In the genomic region with DNA sequence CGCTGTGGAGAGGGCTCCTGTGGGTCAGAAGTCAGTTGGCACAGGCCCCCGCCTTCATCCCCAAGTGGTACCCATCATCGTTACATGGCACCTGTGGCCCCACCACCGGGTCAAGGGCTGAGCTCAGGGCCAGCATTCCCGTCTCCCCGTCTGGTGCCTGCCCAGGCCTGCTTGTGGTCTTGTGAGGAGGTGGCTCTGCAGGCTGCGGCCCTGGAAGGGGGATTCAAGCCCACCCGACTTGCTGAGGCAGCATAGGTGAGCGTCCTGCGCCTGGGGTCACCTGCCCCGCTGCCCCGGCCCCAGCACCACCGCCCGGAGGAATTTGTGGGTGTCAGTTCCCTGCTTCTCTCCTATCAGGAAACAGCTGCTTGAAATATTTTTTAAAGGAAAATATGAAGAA, we compare ENCODE assay signal across 32 cellular contexts. TPM values are rescaled to one million over a fixed set of nuclear protein-coding genes. Genes with fewer than 3 reads are reported as not detected.
"Had no signal": no experiment of that assay in that cellular context is flagged by ENCODE, and none has a peak within 500 bp of the region (broad histone marks: within the 10 kb centered on the region; RNA-seq: fewer than 3 reads in every experiment).

No MANE protein-coding gene starts in this region.

- H3K4me3 ChIP-seq: adrenal gland, body of pancreas, coronary artery, esophagus muscularis mucosa, gastrocnemius medialis had no signal

- H3K36me3 Mint-ChIP-seq: activated CD4-positive, alpha-beta memory T cell treated with anti-CD3 and anti-CD28 coated beads for 36 hours; activated CD8-positive, alpha-beta memory T cell treated with anti-CD3 and anti-CD28 coated beads, Interleukin-2, amount 10 ng/mL, durations not matched to agents 7 days and 5 days; activated naive CD4-positive, alpha-beta T cell treated with anti-CD3 and anti-CD28 coated beads, Interleukin-2, amount 50 U/mL, for 24 hours; activated naive CD8-positive, alpha-beta T cell treated with anti-CD3 and anti-CD28 coated beads for 36 hours had no signal

- H3K4me3 Mint-ChIP-seq: activated CD4-positive, alpha-beta memory T cell treated with anti-CD3 and anti-CD28 coated beads for 36 hours; activated CD4-positive, alpha-beta T cell treated with anti-CD3 and anti-CD28 coated beads for 36 hours; activated CD4-positive, alpha-beta T cell treated with anti-CD3 and anti-CD28 coated beads, Interleukin-2, amount 10 ng/mL, durations not matched to agents 24 days and 14 days; activated CD8-positive, alpha-beta memory T cell treated with anti-CD3 and anti-CD28 coated beads, Interleukin-2, amount 10 ng/mL, durations not matched to agents 7 days and 5 days; activated CD8-positive, alpha-beta T cell treated with anti-CD3 and anti-CD28 coated beads, Interleukin-2, amount 10 ng/mL, durations not matched to agents 7 days and 5 days; activated naive CD4-positive, alpha-beta T cell treated with anti-CD3 and anti-CD28 coated beads for 36 hours; activated naive CD4-positive, alpha-beta T cell treated with anti-CD3 and anti-CD28 coated beads, Interleukin-2, amount 50 U/mL, for 24 hours; activated naive CD8-positive, alpha-beta T cell treated with anti-CD3 and anti-CD28 coated beads for 36 hours; activated naive CD8-positive, alpha-beta T cell treated with anti-CD3 and anti-CD28 coated beads, Interleukin-2, amount 50 U/mL, for 24 hours; activated T-helper 1 cell treated with anti-CD3 and anti-CD28 coated beads, Interleukin-12 subunit alpha, Interleukin-12 subunit beta, Interleukin-2, Interleukin-4 antibody, amounts not matched to agents 30 ng/mL and 10 ng/mL and 1 ng/mL, durations not matched to agents 14 hours and 24 hours and 36 hours; dendritic cell treated with granulocyte-macrophage colony-stimulating factor and Interleukin-4, amounts not matched to agents 40 ng/mL and 50 ng/mL, for 4 days; endodermal cell had no signal

- H3K27ac ChIP-seq: adrenal gland, body of pancreas, coronary artery, esophagus muscularis mucosa, foreskin keratinocyte, gastrocnemius medialis had no signal

- ATAC-seq: activated CD4-positive, alpha-beta T cell treated with anti-CD3 and anti-CD28 coated beads for 36 hours; activated CD8-positive, alpha-beta memory T cell treated with anti-CD3 and anti-CD28 coated beads, Interleukin-2, amount 10 ng/mL, durations not matched to agents 7 days and 5 days; activated CD8-positive, alpha-beta T cell treated with anti-CD3 and anti-CD28 coated beads, Interleukin-2, amount 10 ng/mL, durations not matched to agents 7 days and 5 days; body of pancreas; gastrocnemius medialis had no signal

- H3K27ac Mint-ChIP-seq: activated CD4-positive, alpha-beta memory T cell treated with anti-CD3 and anti-CD28 coated beads for 36 hours; activated CD4-positive, alpha-beta T cell treated with anti-CD3 and anti-CD28 coated beads for 36 hours; activated CD4-positive, alpha-beta T cell treated with anti-CD3 and anti-CD28 coated beads, Interleukin-2, amount 10 ng/mL, durations not matched to agents 24 days and 14 days; activated CD8-positive, alpha-beta T cell treated with anti-CD3 and anti-CD28 coated beads, Interleukin-2, amount 10 ng/mL, durations not matched to agents 7 days and 5 days; activated naive CD4-positive, alpha-beta T cell treated with anti-CD3 and anti-CD28 coated beads for 36 hours; activated naive CD4-positive, alpha-beta T cell treated with anti-CD3 and anti-CD28 coated beads, Interleukin-2, amount 50 U/mL, for 24 hours; activated naive CD8-positive, alpha-beta T cell treated with anti-CD3 and anti-CD28 coated beads for 36 hours; activated naive CD8-positive, alpha-beta T cell treated with anti-CD3 and anti-CD28 coated beads, Interleukin-2, amount 50 U/mL, for 24 hours; activated T-helper 1 cell treated with anti-CD3 and anti-CD28 coated beads, Interleukin-12 subunit alpha, Interleukin-12 subunit beta, Interleukin-2, Interleukin-4 antibody, amounts not matched to agents 30 ng/mL and 10 ng/mL and 1 ng/mL, durations not matched to agents 14 hours and 24 hours and 36 hours; activated T-helper 2 cell treated with anti-CD3 and anti-CD28 coated beads, Interferon-gamma antibody, Interleukin-2, Interleukin-4, amounts not matched to agents 10 μg/mL and 5 μg/mL and 100 μg/mL, durations not matched to agents 14 hours and 24 hours and 36 hours; dendritic cell treated with granulocyte-macrophage colony-stimulating factor and Interleukin-4, amounts not matched to agents 40 ng/mL and 50 ng/mL, for 4 days; endodermal cell had no signal

- H3K4me1 ChIP-seq: adrenal gland, body of pancreas, foreskin keratinocyte, gastrocnemius medialis had no signal

- H3K36me3 ChIP-seq: adrenal gland, esophagus muscularis mucosa, gastrocnemius medialis had no signal

- H3K9me3 ChIP-seq: adrenal gland, gastrocnemius medialis had no signal

- H3K27me3 ChIP-seq: adrenal gland had no signal

- H3K4me1 Mint-ChIP-seq: activated CD4-positive, alpha-beta T cell treated with anti-CD3 and anti-CD28 coated beads for 36 hours; activated CD4-positive, alpha-beta T cell treated with anti-CD3 and anti-CD28 coated beads, Interleukin-2, amount 10 ng/mL, durations not matched to agents 24 days and 14 days; activated naive CD4-positive, alpha-beta T cell treated with anti-CD3 and anti-CD28 coated beads, Interleukin-2, amount 50 U/mL, for 24 hours had no signal

- H3K9me3 Mint-ChIP-seq: activated CD4-positive, alpha-beta T cell treated with anti-CD3 and anti-CD28 coated beads, Interleukin-2, amount 10 ng/mL, durations not matched to agents 24 days and 14 days; activated naive CD4-positive, alpha-beta T cell treated with anti-CD3 and anti-CD28 coated beads, Interleukin-2, amount 50 U/mL, for 24 hours; activated naive CD8-positive, alpha-beta T cell treated with anti-CD3 and anti-CD28 coated beads, Interleukin-2, amount 50 U/mL, for 24 hours; activated T-helper 1 cell treated with anti-CD3 and anti-CD28 coated beads, Interleukin-12 subunit alpha, Interleukin-12 subunit beta, Interleukin-2, Interleukin-4 antibody, amounts not matched to agents 30 ng/mL and 10 ng/mL and 1 ng/mL, durations not matched to agents 14 hours and 24 hours and 36 hours; activated T-helper 2 cell treated with anti-CD3 and anti-CD28 coated beads, Interferon-gamma antibody, Interleukin-2, Interleukin-4, amounts not matched to agents 10 μg/mL and 5 μg/mL and 100 μg/mL, durations not matched to agents 14 hours and 24 hours and 36 hours; dendritic cell treated with granulocyte-macrophage colony-stimulating factor and Interleukin-4, amounts not matched to agents 40 ng/mL and 50 ng/mL, for 4 days had no signal

- DNase-seq: activated CD4-positive, alpha-beta memory T cell treated with anti-CD3 and anti-CD28 coated beads for 36 hours; activated CD4-positive, alpha-beta T cell treated with anti-CD3 and anti-CD28 coated beads for 36 hours; activated CD4-positive, alpha-beta T cell treated with anti-CD3 and anti-CD28 coated beads, Interleukin-2, amount 10 ng/mL, durations not matched to agents 24 days and 14 days; activated CD4-positive, CD25-positive, alpha-beta regulatory T cell; activated CD4-positive, CD25-positive, alpha-beta regulatory T cell treated with anti-CD3 and anti-CD28 coated beads, Interleukin-2, amount 50 U/mL, for 72 hours; activated CD8-positive, alpha-beta memory T cell treated with anti-CD3 and anti-CD28 coated beads, Interleukin-2, amount 10 ng/mL, durations not matched to agents 7 days and 5 days; activated CD8-positive, alpha-beta memory T cell treated with anti-CD3 and anti-CD28 coated beads, Interleukin-2, amount 50 U/mL, for 4 hours; activated CD8-positive, alpha-beta T cell treated with anti-CD3 and anti-CD28 coated beads, Interleukin-2, amount 10 ng/mL, durations not matched to agents 7 days and 5 days; activated effector memory CD4-positive, alpha-beta T cell treated with anti-CD3 and anti-CD28 coated beads, Interleukin-2, amount 50 U/mL, for 16 hours; activated naive CD4-positive, alpha-beta T cell treated with anti-CD3 and anti-CD28 coated beads for 36 hours; activated naive CD8-positive, alpha-beta T cell treated with anti-CD3 and anti-CD28 coated beads for 36 hours; activated naive CD8-positive, alpha-beta T cell treated with anti-CD3 and anti-CD28 coated beads, Interleukin-2, amount 50 U/mL, for 24 hours; activated T-cell treated with anti-CD3 and anti-CD28 coated beads, Interleukin-2, amount 50 U/mL, for 1 hour; activated T-cell treated with anti-CD3 and anti-CD28 coated beads, Interleukin-2, amount 50 U/mL, for 48 hours; adrenal gland; aorta; central memory CD4-positive, alpha-beta T cell; effector memory CD4-positive, alpha-beta T cell; erythroblast; foreskin keratinocyte; gastrocnemius medialis; T-helper 2 cell had no signal

RNA-seq across cellular contexts. Expression of a gene that starts 53.0 kb away (rescaled TPM):
- total RNA-seq: activated CD4-positive, alpha-beta memory T cell treated with anti-CD3 and anti-CD28 coated beads for 36 hours; activated CD4-positive, alpha-beta T cell treated with anti-CD3 and anti-CD28 coated beads for 36 hours; activated CD4-positive, alpha-beta T cell treated with anti-CD3 and anti-CD28 coated beads, Interleukin-2, amount 10 ng/mL, durations not matched to agents 24 days and 14 days; activated CD8-positive, alpha-beta memory T cell treated with anti-CD3 and anti-CD28 coated beads for 36 hours; activated CD8-positive, alpha-beta memory T cell treated with anti-CD3 and anti-CD28 coated beads, Interleukin-2, amount 10 ng/mL, durations not matched to agents 7 days and 5 days; activated CD8-positive, alpha-beta T cell treated with anti-CD3 and anti-CD28 coated beads, Interleukin-2, amount 10 ng/mL, durations not matched to agents 7 days and 5 days; activated naive CD4-positive, alpha-beta T cell treated with anti-CD3 and anti-CD28 coated beads for 36 hours; activated naive CD8-positive, alpha-beta T cell treated with anti-CD3 and anti-CD28 coated beads for 36 hours; activated T-helper 1 cell treated with anti-CD3 and anti-CD28 coated beads, Interleukin-12 subunit alpha, Interleukin-12 subunit beta, Interleukin-2, Interleukin-4 antibody, amounts not matched to agents 30 ng/mL and 10 ng/mL and 1 ng/mL, durations not matched to agents 14 hours and 24 hours and 36 hours; activated T-helper 2 cell treated with anti-CD3 and anti-CD28 coated beads, Interferon-gamma antibody, Interleukin-2, Interleukin-4, amounts not matched to agents 10 μg/mL and 5 μg/mL and 100 μg/mL, durations not matched to agents 14 hours and 24 hours and 36 hours; aorta; body of pancreas; endodermal cell; foreskin keratinocyte; T-helper 1 cell treated with Interleukin-12 subunit alpha and Interleukin-12 subunit beta and Interleukin-4 antibody, amounts not matched to agents 30 ng/mL and 1 ng/mL, for 36 hours had no signal
- polyA plus RNA-seq: aorta, foreskin keratinocyte had no signal
